In the genomic region with DNA sequence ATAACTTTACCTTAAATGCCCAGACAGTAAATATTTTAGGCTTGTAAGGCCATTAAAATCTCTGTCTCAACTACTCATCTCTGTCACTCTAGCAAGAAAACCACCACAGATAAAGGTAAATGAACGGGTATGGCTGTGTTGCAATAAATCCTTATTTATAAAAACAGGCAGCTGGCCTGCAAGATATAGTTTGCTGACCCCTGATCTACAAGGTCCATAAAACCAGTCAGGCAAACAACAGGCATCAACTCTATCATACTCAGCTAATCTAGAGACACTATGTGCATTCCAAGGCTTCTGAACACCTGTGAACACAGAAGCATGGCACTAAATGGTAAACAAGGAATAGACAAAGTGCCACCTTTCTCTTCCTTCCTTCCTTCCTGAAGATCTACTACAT, we compare ENCODE assay signal across 16 cellular contexts. TPM values are rescaled to one million over a fixed set of nuclear protein-coding genes. Genes with fewer than 3 reads are reported as not detected.
DNase-seq lines count a peak whose midpoint lies in the region; ATAC-seq, FAIRE-seq and TF ChIP-seq lines count a peak whose summit lies in the region.
"Had no signal": no experiment of that assay in that cellular context is flagged by ENCODE, and none has a peak within 500 bp of the region (broad histone marks: within the 10 kb centered on the region; RNA-seq: fewer than 3 reads in every experiment).

No MANE protein-coding gene starts in this region.

- H3K36me3 ChIP-seq in BLaER1 (peaks cover 24% of the 10 kb centered on the region), right lobe of liver (no peaks in the 10 kb centered on the region)
- no peaks in the 10 kb centered on the region for H3K36me3 ChIP-seq in effector memory CD4-positive, alpha-beta T cell (ENCODE audit: control insufficient read depth, insufficient read depth, low read length)

- TF ChIP-seq CTCF in VCaP (conservative IDR thresholded peaks at IDR 0.05) (no peak), right lobe of liver (IDR thresholded peaks at IDR 0.05) (no peak)

- peak in 3 of 4 donors; percentile 57 to 64 (median 59) for ATAC-seq in right lobe of liver
- ATAC-seq: CD8-positive, alpha-beta T cell; HCT116 had no signal

- no peaks in the 10 kb centered on the region for H3K27me3 ChIP-seq in BLaER1
- no peaks in the 10 kb centered on the region for H3K27me3 ChIP-seq in right lobe of liver
- H3K27me3 ChIP-seq in effector memory CD4-positive, alpha-beta T cell (replicated peaks; ENCODE audit: control insufficient read depth, insufficient read depth, low read length, poor library complexity, severe bottlenecking): no peaks in the 10 kb centered on the region

- H3K27ac ChIP-seq in BLaER1 (no peak overlapping the region), VCaP (peak overlapping the region; percentile 77), right lobe of liver (no peak overlapping the region)
- H3K27ac ChIP-seq in effector memory CD4-positive, alpha-beta T cell (ENCODE audit: insufficient read depth, low read length, poor library complexity, severe bottlenecking): no peak overlapping the region

- intact Hi-C loops in right lobe of liver (cut with DNase I): no loop called here

- H3K4me3 ChIP-seq in BLaER1: no peak overlapping the region
- no peak overlapping the region for H3K4me3 ChIP-seq in right lobe of liver
- no peak overlapping the region for H3K4me3 ChIP-seq in effector memory CD4-positive, alpha-beta T cell (ENCODE audit: insufficient read depth, low read depth, low read length, poor library complexity, severe bottlenecking)

- DNase-seq in GM12891 (ENCODE audit: insufficient read length, low spot score) (no peak), right lobe of liver (no peak), NCI-H2171 treated with DMSO at 0.1 percent for 48 hours (lab: John Stamatoyannopoulos, UW) (no peak)
- DNase-seq in effector memory CD4-positive, alpha-beta T cell: no peak
- no peak for DNase-seq in activated CD4-positive, alpha-beta T cell treated with anti-CD3 and anti-CD28 coated beads for 1 hour
- DNase-seq: 8988T; AML-193; C1 segment of cervical spinal cord; CD8-positive, alpha-beta T cell; COR-L47; DND-41; GDM1 had no signal

- FAIRE-seq in GM12891 (lab: Jason Lieb, UNC): peak; percentile 48
- FAIRE-seq: GM19239 had no signal

- WGBS in right lobe of liver (ENCODE audit: insufficient coverage, low coverage, low lambda C conversion rate, missing lambda C conversion rate): 50% methylated on average over 1 of the region's 1 CpG

- H3K9me3 ChIP-seq in BLaER1: no peaks in the 10 kb centered on the region; the same call in 1 of the 2 replicates
- H3K9me3 ChIP-seq in right lobe of liver: no peaks in the 10 kb centered on the region
- H3K9me3 ChIP-seq in effector memory CD4-positive, alpha-beta T cell (ENCODE audit: control insufficient read depth, low read length): no peaks in the 10 kb centered on the region

- no peak for TF ChIP-seq POLR2A in GM12891 (IDR thresholded peaks at IDR 0.05; ENCODE audit: low read depth, low read length)
- TF ChIP-seq POLR2A in right lobe of liver (IDR thresholded peaks at IDR 0.05): no peak

- peaks cover 72% of the 10 kb centered on the region for H4K20me1 ChIP-seq in BLaER1

- H3K9ac ChIP-seq in BLaER1: no peak overlapping the region

- peak overlapping the region; percentile 69; the same call in 1 of the 2 replicates for H3K4me2 ChIP-seq in BLaER1

- H3K4me1 ChIP-seq in BLaER1 (peaks cover 26% of the 10 kb centered on the region), right lobe of liver (peaks cover 0 to 25% (median 11%) of the 10 kb centered on the region in 4 donors)
- H3K4me1 ChIP-seq in effector memory CD4-positive, alpha-beta T cell (ENCODE audit: control insufficient read depth, insufficient read depth, low read length, poor library complexity, severe bottlenecking): no peaks in the 10 kb centered on the region

TF ChIP-seq in GM12891, 5 proteins besides CTCF, POLR2A, EP300 and RAD21:
- TF ChIP-seq POU2F2 (IDR thresholded peaks at IDR 0.05; ENCODE audit: low read depth, low read length) (no peak), TAF1 (IDR thresholded peaks at IDR 0.05; ENCODE audit: low read depth, low read length) (no peak), SPI1 (IDR thresholded peaks at IDR 0.05; ENCODE audit: low read depth, low read length) (no peak), POLR2AphosphoS5 (IDR thresholded peaks at IDR 0.05; ENCODE audit: low read depth, low read length) (no peak), PAX5 (IDR thresholded peaks at IDR 0.05; ENCODE audit: insufficient read depth, low read length, severe bottlenecking) (no peak)

RNA-seq across cellular contexts. Expression of gene FAF1, which starts 9.7 kb away (rescaled TPM):
- polyA plus RNA-seq in GM12891 (2012; ENCODE audit: low read depth, missing spikeins): 62.2 TPM
- 10 to 100 TPM; 24.1 to 32.4 (median 31.6) TPM for total RNA-seq in right lobe of liver

RNA-seq across cellular contexts. Expression of gene CDKN2C, which starts 19.6 kb away (rescaled TPM):
- polyA plus RNA-seq in GM12891 (2012; ENCODE audit: low read depth, missing spikeins): 27.9 TPM
- 1 to 10 TPM; 1.2 to 6.7 (median 3.1) TPM for total RNA-seq in right lobe of liver
